ENCODE assay signal across 19 cellular contexts in genomic region chr10:1398626-1399410, GRCh38.
"Had no signal": no experiment of that assay in that cellular context is flagged by ENCODE, and none has a peak within 500 bp of the region (broad histone marks: within the 10 kb centered on the region; RNA-seq: fewer than 3 reads in every experiment).

No MANE protein-coding gene starts in this region.

- H3K27me3 ChIP-seq: tibial nerve had no signal

- DNase-seq: activated CD4-positive, alpha-beta T cell treated with anti-CD3 and anti-CD28 coated beads, Interleukin-2, amount 10 ng/mL, durations not matched to agents 24 days and 14 days; activated naive CD4-positive, alpha-beta T cell treated with Interleukin-2 at 50 U/mL for 16 hours; activated naive CD8-positive, alpha-beta T cell treated with anti-CD3 and anti-CD28 coated beads, Interleukin-2, amount 10 ng/mL, durations not matched to agents 7 days and 5 days; activated T-cell treated with anti-CD3 and anti-CD28 coated beads for 4 hours; amygdala; caudate nucleus; heart right ventricle; kidney glomerular epithelial cell; left ventricle myocardium inferior; mammary epithelial cell; nephron progenitor cell; nucleus accumbens; spleen; stimulated activated naive CD4-positive, alpha-beta T cell; T-helper 1 cell; T-helper 9 cell had no signal

- H3K4me3 Mint-ChIP-seq: activated CD4-positive, alpha-beta T cell treated with anti-CD3 and anti-CD28 coated beads, Interleukin-2, amount 10 ng/mL, durations not matched to agents 24 days and 14 days; activated naive CD8-positive, alpha-beta T cell treated with anti-CD3 and anti-CD28 coated beads, Interleukin-2, amount 10 ng/mL, durations not matched to agents 7 days and 5 days; activated T-helper 1 cell treated with anti-CD3 and anti-CD28 coated beads, Interleukin-12 subunit alpha, Interleukin-12 subunit beta, Interleukin-2, Interleukin-4 antibody, amounts not matched to agents 30 ng/mL and 10 ng/mL and 1 ng/mL, durations not matched to agents 14 hours and 24 hours and 36 hours; nephron progenitor cell had no signal

- H3K9me3 ChIP-seq: gastroesophageal sphincter, heart right ventricle, left ventricle myocardium inferior, spleen, tibial nerve had no signal

- H3K36me3 Mint-ChIP-seq: activated naive CD8-positive, alpha-beta T cell treated with anti-CD3 and anti-CD28 coated beads, Interleukin-2, amount 10 ng/mL, durations not matched to agents 7 days and 5 days had no signal

- H3K4me1 ChIP-seq: gastroesophageal sphincter, heart right ventricle, left ventricle myocardium inferior, spleen, tibial nerve had no signal

- H3K4me1 Mint-ChIP-seq: activated CD4-positive, alpha-beta T cell treated with anti-CD3 and anti-CD28 coated beads, Interleukin-2, amount 10 ng/mL, durations not matched to agents 24 days and 14 days; activated naive CD8-positive, alpha-beta T cell treated with anti-CD3 and anti-CD28 coated beads, Interleukin-2, amount 10 ng/mL, durations not matched to agents 7 days and 5 days had no signal

- H3K4me3 ChIP-seq: gastroesophageal sphincter, heart right ventricle, left ventricle myocardium inferior, spleen, tibial nerve had no signal

- H3K27me3 Mint-ChIP-seq: activated CD4-positive, alpha-beta T cell treated with anti-CD3 and anti-CD28 coated beads, Interleukin-2, amount 10 ng/mL, durations not matched to agents 24 days and 14 days; activated naive CD8-positive, alpha-beta T cell treated with anti-CD3 and anti-CD28 coated beads, Interleukin-2, amount 10 ng/mL, durations not matched to agents 7 days and 5 days had no signal

- H3K27ac Mint-ChIP-seq: activated CD4-positive, alpha-beta T cell treated with anti-CD3 and anti-CD28 coated beads, Interleukin-2, amount 10 ng/mL, durations not matched to agents 24 days and 14 days; activated naive CD8-positive, alpha-beta T cell treated with anti-CD3 and anti-CD28 coated beads, Interleukin-2, amount 10 ng/mL, durations not matched to agents 7 days and 5 days; activated T-helper 1 cell treated with anti-CD3 and anti-CD28 coated beads, Interleukin-12 subunit alpha, Interleukin-12 subunit beta, Interleukin-2, Interleukin-4 antibody, amounts not matched to agents 30 ng/mL and 10 ng/mL and 1 ng/mL, durations not matched to agents 14 hours and 24 hours and 36 hours; nephron progenitor cell had no signal

- H3K36me3 ChIP-seq: gastroesophageal sphincter, heart right ventricle, left ventricle myocardium inferior, spleen, tibial nerve had no signal

- H3K27ac ChIP-seq: gastroesophageal sphincter, heart right ventricle, left ventricle myocardium inferior, spleen, tibial nerve had no signal

- ATAC-seq: gastroesophageal sphincter, heart right ventricle had no signal

- H3K9me3 Mint-ChIP-seq: activated CD4-positive, alpha-beta T cell treated with anti-CD3 and anti-CD28 coated beads, Interleukin-2, amount 10 ng/mL, durations not matched to agents 24 days and 14 days; activated naive CD8-positive, alpha-beta T cell treated with anti-CD3 and anti-CD28 coated beads, Interleukin-2, amount 10 ng/mL, durations not matched to agents 7 days and 5 days; activated T-helper 1 cell treated with anti-CD3 and anti-CD28 coated beads, Interleukin-12 subunit alpha, Interleukin-12 subunit beta, Interleukin-2, Interleukin-4 antibody, amounts not matched to agents 30 ng/mL and 10 ng/mL and 1 ng/mL, durations not matched to agents 14 hours and 24 hours and 36 hours; nephron progenitor cell had no signal
